ENCODE assay signal across 1 cellular context in the genomic region with DNA sequence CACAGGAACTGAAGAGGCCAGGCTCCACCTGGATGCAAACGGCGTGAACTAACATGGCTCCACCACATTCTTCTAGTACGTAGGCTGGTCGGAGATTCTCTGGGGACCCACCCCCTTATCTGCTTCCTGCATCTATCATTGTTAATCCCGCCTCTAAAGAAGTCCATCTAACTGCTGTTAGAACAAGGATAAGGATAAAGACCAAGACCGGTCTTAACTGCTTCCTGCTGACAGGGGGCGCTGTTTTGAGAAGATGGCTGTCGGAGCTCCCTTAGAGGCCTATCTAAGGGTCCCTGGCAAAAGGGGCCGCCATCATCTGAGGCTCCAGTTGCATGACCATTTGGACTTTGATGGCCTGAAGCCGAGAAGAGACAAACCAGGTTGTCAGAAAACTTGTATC.
TF ChIP-seq lines count a peak whose summit lies in the region.

No MANE protein-coding gene starts in this region.

TF ChIP-seq in H1, 55 proteins besides CTCF, POLR2A, EP300 and RAD21:
- no peak for TF ChIP-seq MAFK (IDR thresholded peaks at IDR 0.05; ENCODE audit: low read depth, low read length)
- TF ChIP-seq YY1 (IDR thresholded peaks at IDR 0.05; ENCODE audit: low read depth, low read length), result peak; percentile 83
- peak; percentile 55 for TF ChIP-seq ASH2L (IDR thresholded peaks at IDR 0.05; ENCODE audit: low read length)
- TF ChIP-seq SP1 (IDR thresholded peaks at IDR 0.05; ENCODE audit: low read depth, low read length), result 0 out of 2 replicates have a peak, but pooled peaks have one; percentile 36
- no peak for TF ChIP-seq RNF2 (IDR thresholded peaks at IDR 0.05; ENCODE audit: borderline replicate concordance, low read depth, low read length, missing control alignments, poor library complexity, severe bottlenecking)
- TF ChIP-seq, protein P1, sequence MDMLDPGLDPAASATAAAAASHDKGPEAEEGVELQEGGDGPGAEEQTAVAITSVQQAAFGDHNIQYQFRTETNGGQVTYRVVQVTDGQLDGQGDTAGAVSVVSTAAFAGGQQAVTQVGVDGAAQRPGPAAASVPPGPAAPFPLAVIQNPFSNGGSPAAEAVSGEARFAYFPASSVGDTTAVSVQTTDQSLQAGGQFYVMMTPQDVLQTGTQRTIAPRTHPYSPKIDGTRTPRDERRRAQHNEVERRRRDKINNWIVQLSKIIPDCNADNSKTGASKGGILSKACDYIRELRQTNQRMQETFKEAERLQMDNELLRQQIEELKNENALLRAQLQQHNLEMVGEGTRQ (IDR thresholded peaks at IDR 0.05; ENCODE audit: low read length), result no peak
- TF ChIP-seq BACH1 (IDR thresholded peaks at IDR 0.05; ENCODE audit: low read length), result no peak
- TF ChIP-seq HDAC6 (IDR thresholded peaks at IDR 0.05; ENCODE audit: low read depth, low read length), result no peak
- TF ChIP-seq GTF2F1 (IDR thresholded peaks at IDR 0.05; ENCODE audit: borderline replicate concordance, low read depth, low read length), result no peak
- no peak for TF ChIP-seq TCF12 (IDR thresholded peaks at IDR 0.05; ENCODE audit: low read depth, low read length)
